8 cellular contexts compared by ENCODE assay signal in the genomic region with DNA sequence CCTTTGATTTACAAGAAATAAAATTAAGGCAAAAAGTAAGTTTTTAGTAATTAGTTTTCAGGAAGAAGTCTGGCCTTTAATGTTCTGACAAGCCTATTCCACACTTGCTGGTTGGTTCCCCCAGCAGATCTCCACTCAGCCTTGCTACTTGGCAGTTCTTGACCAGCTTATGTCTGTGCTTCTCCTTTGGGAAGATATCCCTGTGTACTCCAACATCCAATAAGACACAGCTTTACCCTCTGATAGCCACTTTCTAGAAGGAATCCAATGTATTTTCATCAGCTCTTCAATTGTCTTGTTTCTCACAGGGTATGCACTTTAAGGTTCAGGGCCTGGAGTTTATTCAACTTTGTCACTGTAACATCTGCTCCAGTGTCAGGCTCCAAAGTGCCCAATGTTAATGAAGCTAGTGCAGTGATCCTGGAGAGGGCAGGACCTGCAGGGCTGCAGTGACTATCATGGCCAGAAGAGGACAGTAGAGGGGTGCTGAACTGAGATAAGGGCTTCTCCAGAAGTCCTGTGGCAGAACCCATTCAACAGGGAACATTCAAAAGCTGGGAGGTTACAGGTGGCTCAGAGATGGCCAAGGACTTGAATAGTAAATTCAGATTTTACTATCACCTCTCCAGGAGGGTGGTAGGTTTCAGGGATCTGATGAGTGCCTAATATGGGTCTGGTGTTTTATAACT. TPM values are rescaled to one million over a fixed set of nuclear protein-coding genes. Genes with fewer than 3 reads are reported as not detected.
DNase-seq lines count a peak whose midpoint lies in the region; ATAC-seq and TF ChIP-seq lines count a peak whose summit lies in the region.

No MANE protein-coding gene starts in this region.

- no peaks in the 10 kb centered on the region for H3K9me2 ChIP-seq in hepatocyte (replicated peaks; ENCODE audit: insufficient read depth)

- POLR2A ChIA-PET in Panc1 (lab: Charles Lee): no interaction called here
- POLR2A ChIA-PET in activated naive CD8-positive, alpha-beta T cell treated with anti-CD3 and anti-CD28 coated beads, Interleukin-2, amount 10 ng/mL, durations not matched to agents 7 days and 5 days (lab: Charles Lee): no interaction called here

- TF ChIP-seq CTCF in LNCAP (IDR thresholded peaks at IDR 0.05) (peak; percentile 99), Panc1 (IDR thresholded peaks at IDR 0.05) (peak; percentile 86), hepatocyte (IDR thresholded peaks at IDR 0.05; ENCODE audit: poor library complexity) (peak; percentile 77)

- H3K27ac Mint-ChIP-seq in activated naive CD8-positive, alpha-beta T cell treated with anti-CD3 and anti-CD28 coated beads, Interleukin-2, amount 10 ng/mL, durations not matched to agents 7 days and 5 days: no peak overlapping the region

- no peak overlapping the region for H3K4me3 ChIP-seq in Panc1 (ENCODE audit: low read depth in 2 of 2, low read length in 2 of 2)
- H3K4me3 ChIP-seq in hepatocyte: no peak overlapping the region

- no peaks in the 10 kb centered on the region for H3K4me1 ChIP-seq in Panc1 (ENCODE audit: control insufficient read depth, insufficient read depth, low read length)
- H3K4me1 ChIP-seq in hepatocyte (ENCODE audit: insufficient read depth): peaks cover 3% of the 10 kb centered on the region

- no peak overlapping the region for H2AFZ ChIP-seq in hepatocyte

- H3K4me3 Mint-ChIP-seq in activated naive CD8-positive, alpha-beta T cell treated with anti-CD3 and anti-CD28 coated beads, Interleukin-2, amount 10 ng/mL, durations not matched to agents 7 days and 5 days: no peak overlapping the region

- H3K27ac ChIP-seq in Panc1 (ENCODE audit: low read length) (no peak overlapping the region), hepatocyte (no peak overlapping the region)

- BruUV-seq in Panc1 (replicated peaks; lab: Mats Ljungman, UMichigan): no TSS peak

- H3K36me3 Mint-ChIP-seq in activated naive CD8-positive, alpha-beta T cell treated with anti-CD3 and anti-CD28 coated beads, Interleukin-2, amount 10 ng/mL, durations not matched to agents 7 days and 5 days: no peaks in the 10 kb centered on the region

- H3K27me3 Mint-ChIP-seq in activated naive CD8-positive, alpha-beta T cell treated with anti-CD3 and anti-CD28 coated beads, Interleukin-2, amount 10 ng/mL, durations not matched to agents 7 days and 5 days: peaks cover 14% of the 10 kb centered on the region

- CTCF ChIA-PET in Panc1 (lab: Charles Lee): interaction anchor here (0.5 to 1.4 kb wide), 5 partner anchors 70 to 492 kb away, joined by 3 to 11 read pairs (median 3); a partner anchor contains a TSS

- H3K27me3 ChIP-seq in Panc1 (ENCODE audit: control insufficient read depth, insufficient read depth, low read length) (no peaks in the 10 kb centered on the region), hepatocyte (no peaks in the 10 kb centered on the region)

- no peaks in the 10 kb centered on the region for H3K79me2 ChIP-seq in hepatocyte

- H3K36me3 ChIP-seq in Panc1 (ENCODE audit: control insufficient read depth, insufficient read depth, low read length) (peaks cover 9% of the 10 kb centered on the region; the same call in 1 of the 2 replicates), hepatocyte (replicated peaks; ENCODE audit: insufficient read depth, low read depth) (no peaks in the 10 kb centered on the region)

- peak; percentile 73 for ATAC-seq in GM21825 (IDR thresholded peaks at IDR 0.05; ENCODE audit: unreplicated experiment)
- ATAC-seq in Panc1: peak; percentile 89
- peak; percentile 67 for ATAC-seq in activated naive CD8-positive, alpha-beta T cell treated with anti-CD3 and anti-CD28 coated beads, Interleukin-2, amount 10 ng/mL, durations not matched to agents 7 days and 5 days (ENCODE audit: low read depth)

- H4K20me1 ChIP-seq in hepatocyte (ENCODE audit: insufficient read depth, poor library complexity, severe bottlenecking): no peaks in the 10 kb centered on the region

- H3K9me3 ChIP-seq in Panc1 (ENCODE audit: control insufficient read depth, insufficient read depth, low read depth, low read length) (no peaks in the 10 kb centered on the region), hepatocyte (ENCODE audit: low read depth) (no peaks in the 10 kb centered on the region)

- intact Hi-C loops in Panc1 (cut with micrococcal nuclease; ENCODE audit: unreplicated experiment): loop anchor here (2.0 kb wide), 1 partner anchor 70 kb away; a partner anchor contains a TSS

- no peaks in the 10 kb centered on the region for H3K9me3 Mint-ChIP-seq in activated naive CD8-positive, alpha-beta T cell treated with anti-CD3 and anti-CD28 coated beads, Interleukin-2, amount 10 ng/mL, durations not matched to agents 7 days and 5 days

- H3K4me2 ChIP-seq in hepatocyte: no peak overlapping the region

- in situ Hi-C loops in Panc1 (cut with HindIII; ENCODE audit: low pct_unique_long_range_greater_than_20kb, low sequenced_read_pairs): no loop called here

- DNase-seq in GM04503 (ENCODE audit: low read depth) (peak; percentile 10), Panc1 (ENCODE audit: low read depth, low spot score) (peak; percentile 55), hepatocyte (ENCODE audit: low spot score) (peak; percentile 78), smooth muscle cell of the brain vasculature (ENCODE audit: low read depth, low spot score) (peak; percentile 6), KG1 (lab: John Stamatoyannopoulos, UW) (no peak)
- DNase-seq in activated naive CD8-positive, alpha-beta T cell treated with anti-CD3 and anti-CD28 coated beads, Interleukin-2, amount 10 ng/mL, durations not matched to agents 7 days and 5 days: peak; percentile 43

- H3K4me1 Mint-ChIP-seq in activated naive CD8-positive, alpha-beta T cell treated with anti-CD3 and anti-CD28 coated beads, Interleukin-2, amount 10 ng/mL, durations not matched to agents 7 days and 5 days: peaks cover 5% of the 10 kb centered on the region

RNA-seq across cellular contexts. Expression of a gene that starts 22.9 kb away (rescaled TPM):
- total RNA-seq in Panc1 (2021; ENCODE audit: unreplicated experiment) (36.0 TPM), hepatocyte (83.8 and 94.9 TPM in 2 replicates)
- polyA plus RNA-seq in Panc1 (2012; ENCODE audit: insufficient read length): 25.5 TPM
- 10 to 100 TPM; 31.5 to 35.9 TPM for total RNA-seq in activated naive CD8-positive, alpha-beta T cell treated with anti-CD3 and anti-CD28 coated beads, Interleukin-2, amount 10 ng/mL, durations not matched to agents 7 days and 5 days
- 48.7 and 69.9 TPM in 2 replicates for polyA plus RNA-seq in hepatocyte

RNA-seq across cellular contexts. Expression of a gene that starts 23.0 kb away (rescaled TPM):
- total RNA-seq in Panc1 (2021; ENCODE audit: unreplicated experiment) (25.1 TPM), hepatocyte (21.8 and 36.2 TPM in 2 replicates)
- polyA plus RNA-seq in Panc1 (2012; ENCODE audit: insufficient read length): 17.7 TPM
- total RNA-seq in activated naive CD8-positive, alpha-beta T cell treated with anti-CD3 and anti-CD28 coated beads, Interleukin-2, amount 10 ng/mL, durations not matched to agents 7 days and 5 days: 10 to 100 TPM; 23.5 to 32.8 TPM
- 20.3 and 39.2 TPM in 2 replicates for polyA plus RNA-seq in hepatocyte

RNA-seq across cellular contexts. Expression of a gene that starts 42.0 kb away (rescaled TPM):
- 3.1 TPM for total RNA-seq in Panc1 (2021; ENCODE audit: unreplicated experiment)
- 1.4 TPM for polyA plus RNA-seq in Panc1 (2012; ENCODE audit: insufficient read length)
- 1 to 10 TPM; 1.5 to 2.4 TPM for total RNA-seq in activated naive CD8-positive, alpha-beta T cell treated with anti-CD3 and anti-CD28 coated beads, Interleukin-2, amount 10 ng/mL, durations not matched to agents 7 days and 5 days
- total RNA-seq in hepatocyte: 1.6 and 1.8 TPM in 2 replicates
- 0.28 and 0.86 TPM in 2 replicates for polyA plus RNA-seq in hepatocyte
